30 cellular contexts compared by ENCODE assay signal in the genomic region with DNA sequence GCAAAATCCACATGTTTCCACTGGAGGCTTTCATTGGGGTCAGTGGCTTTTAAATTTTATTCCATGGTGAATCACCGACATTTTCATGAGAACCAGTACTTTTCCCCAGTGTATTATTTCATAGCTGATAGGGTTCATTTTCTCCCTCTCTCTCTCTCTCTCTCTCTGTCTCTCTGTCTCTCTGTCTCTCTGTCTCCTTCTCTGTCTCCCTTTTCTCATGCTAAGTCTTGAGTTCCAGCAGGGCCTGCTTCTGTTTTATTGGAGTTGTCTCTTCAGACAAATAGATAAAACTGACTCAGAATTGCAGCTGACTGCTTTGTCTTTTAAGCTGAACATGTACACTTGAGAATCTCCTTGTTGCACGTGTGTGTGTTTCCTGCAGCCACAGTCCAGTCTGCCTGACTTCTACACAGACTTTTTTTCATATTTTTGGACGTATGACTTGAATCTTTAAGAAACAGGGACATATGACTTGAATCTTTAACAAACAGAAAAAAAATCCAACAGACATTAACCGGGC.
DNase-seq lines count a peak whose midpoint lies in the region; ATAC-seq, FAIRE-seq and TF ChIP-seq lines count a peak whose summit lies in the region.
"Had no signal": no experiment of that assay in that cellular context is flagged by ENCODE, and none has a peak within 500 bp of the region (broad histone marks: within the 10 kb centered on the region; RNA-seq: fewer than 3 reads in every experiment).

No MANE protein-coding gene starts in this region.

- dilution Hi-C loops in endothelial cell of umbilical vein (cut with MboI; ENCODE audit: extremely low pct_ligation_motif_present, low sequenced_read_pairs): no loop called here

- H3K9me3 ChIP-seq in endothelial cell of umbilical vein (replicated peaks; ENCODE audit: control insufficient read depth, insufficient read depth, low read length): no peaks in the 10 kb centered on the region
- H3K9me3 ChIP-seq: body of pancreas, Peyer's patch, upper lobe of right lung had no signal

- TF ChIP-seq CTCF in VCaP (conservative IDR thresholded peaks at IDR 0.05) (no peak), endothelial cell of umbilical vein (IDR thresholded peaks at IDR 0.05; ENCODE audit: extremely low read depth in 1 of 2, insufficient read depth in 1 of 2, low read depth in 1 of 2, low read length in 2 of 2) (no peak), osteocyte (IDR thresholded peaks at IDR 0.05) (no peak)

- peaks cover 32% of the 10 kb centered on the region for H3K4me1 ChIP-seq in endothelial cell of umbilical vein (ENCODE audit: control insufficient read depth, extremely low read depth, insufficient read depth, low read length)
- H3K4me1 ChIP-seq: body of pancreas, Peyer's patch had no signal

- POLR2A ChIA-PET in endothelial cell of umbilical vein (lab: Charles Lee): no interaction called here

- peak; percentile 21 for FAIRE-seq in endothelial cell of umbilical vein (lab: Jason Lieb, UNC)
- FAIRE-seq: colon, keratinocyte had no signal

- peaks cover 4 to 5% of the 10 kb centered on the region in 2 donors for H3K36me3 Mint-ChIP-seq in activated T-cell treated with anti-CD3 and anti-CD28 coated beads, Interleukin-2, amount 50 U/mL, for 72 hours (ENCODE audit: insufficient read depth in 2 of 2)
- H3K36me3 Mint-ChIP-seq in activated T-cell treated with anti-CD3 and anti-CD28 coated beads, Interleukin-2, amount 50 U/mL, for 24 hours (ENCODE audit: low read depth): peaks cover 63% of the 10 kb centered on the region
- peaks cover 5% of the 10 kb centered on the region for H3K36me3 Mint-ChIP-seq in osteocyte (ENCODE audit: unreplicated experiment)

- no peaks in the 10 kb centered on the region for H3K27me3 Mint-ChIP-seq in activated T-cell treated with anti-CD3 and anti-CD28 coated beads, Interleukin-2, amount 50 U/mL, for 72 hours (ENCODE audit: low read depth)
- no peaks in the 10 kb centered on the region for H3K27me3 Mint-ChIP-seq in activated T-cell treated with anti-CD3 and anti-CD28 coated beads, Interleukin-2, amount 50 U/mL, for 24 hours
- no peaks in the 10 kb centered on the region for H3K27me3 Mint-ChIP-seq in osteocyte (ENCODE audit: unreplicated experiment)
- H3K27me3 Mint-ChIP-seq: naive thymus-derived CD4-positive, alpha-beta T cell had no signal

- TF ChIP-seq POLR2A in endothelial cell of umbilical vein (IDR thresholded peaks at IDR 0.05; ENCODE audit: low read depth, low read length): no peak

- H3K9me1 ChIP-seq in endothelial cell of umbilical vein (replicated peaks; ENCODE audit: control insufficient read depth, extremely low read depth, insufficient read depth, low read length): no peaks in the 10 kb centered on the region

- BruUV-seq in endothelial cell of umbilical vein (replicated peaks; lab: Mats Ljungman, UMichigan): no TSS peak

- peak overlapping the region; percentile 73 for H3K27ac Mint-ChIP-seq in activated T-cell treated with anti-CD3 and anti-CD28 coated beads, Interleukin-2, amount 50 U/mL, for 72 hours
- no peak overlapping the region for H3K27ac Mint-ChIP-seq in activated T-cell treated with anti-CD3 and anti-CD28 coated beads, Interleukin-2, amount 50 U/mL, for 24 hours
- H3K27ac Mint-ChIP-seq in osteocyte (ENCODE audit: unreplicated experiment): peak overlapping the region; percentile 94
- H3K27ac Mint-ChIP-seq: naive thymus-derived CD4-positive, alpha-beta T cell; stimulated activated effector memory CD8-positive, alpha-beta T cell treated with anti-CD3 and anti-CD28 coated beads, Interleukin-12 subunit alpha, Interleukin-12 subunit beta, amount 100 ng/mL, for 72 hours had no signal

- intact Hi-C loops in endothelial cell of umbilical vein (cut with micrococcal nuclease): no loop called here

- no peaks in the 10 kb centered on the region for H3K79me2 ChIP-seq in endothelial cell of umbilical vein (ENCODE audit: control insufficient read depth, insufficient read depth, low read length)

- DNase-seq in activated T-cell treated with anti-CD3 and anti-CD28 coated beads, Interleukin-2, amount 50 U/mL, for 72 hours: no peak
- DNase-seq in activated T-cell treated with anti-CD3 and anti-CD28 coated beads, Interleukin-2, amount 50 U/mL, for 24 hours: no peak
- DNase-seq in endothelial cell of umbilical vein (ENCODE audit: low read depth, low spot score): no peak
- no peak for DNase-seq in osteocyte (ENCODE audit: extremely low spot score, unreplicated experiment)
- no peak for DNase-seq in effector CD4-positive, alpha-beta T cell
- DNase-seq in NCI-H1048 (lab: John Stamatoyannopoulos, UW): no peak
- DNase-seq in A172 (ENCODE audit: low spot score): no peak
- DNase-seq: 8988T; activated CD4-positive, alpha-beta T cell treated with anti-CD3 and anti-CD28 coated beads for 4 hours; activated gamma-delta T cell treated with Interleukin-2 at 50 U/mL for 16 hours; activated T-cell treated with anti-CD3 and anti-CD28 coated beads for 4 hours; body of pancreas; DMS79; effector memory CD4-positive, alpha-beta T cell; GDM1; HCEC 1CT; head of caudate nucleus; naive thymus-derived CD4-positive, alpha-beta T cell; NCI-H446; NCI-H774; occipital lobe; Peyer's patch; SIG-M5; stimulated activated CD4-positive, alpha-beta T cell treated with anti-CD3 and anti-CD28 coated beads, Interleukin-15, amount 100 ng/mL, for 24 hours; upper lobe of right lung had no signal

- no peaks in the 10 kb centered on the region for H3K9me3 Mint-ChIP-seq in activated T-cell treated with anti-CD3 and anti-CD28 coated beads, Interleukin-2, amount 50 U/mL, for 72 hours
- H3K9me3 Mint-ChIP-seq in activated T-cell treated with anti-CD3 and anti-CD28 coated beads, Interleukin-2, amount 50 U/mL, for 24 hours: no peaks in the 10 kb centered on the region
- H3K9me3 Mint-ChIP-seq in osteocyte (ENCODE audit: unreplicated experiment): no peaks in the 10 kb centered on the region
- H3K9me3 Mint-ChIP-seq: CD14-positive monocyte; naive thymus-derived CD4-positive, alpha-beta T cell; stimulated activated effector memory CD8-positive, alpha-beta T cell treated with anti-CD3 and anti-CD28 coated beads, Interleukin-12 subunit alpha, Interleukin-12 subunit beta, amount 100 ng/mL, for 72 hours had no signal

- H3K36me3 ChIP-seq in endothelial cell of umbilical vein (ENCODE audit: control insufficient read depth in 2 of 2, extremely low read depth in 1 of 2, insufficient read depth in 2 of 2, low read length in 2 of 2): no peaks in the 10 kb centered on the region
- H3K36me3 ChIP-seq: Peyer's patch, upper lobe of right lung had no signal

- no peak overlapping the region for H2AFZ ChIP-seq in endothelial cell of umbilical vein (ENCODE audit: low read depth, low read length)

- H4K20me1 ChIP-seq in endothelial cell of umbilical vein (replicated peaks; ENCODE audit: control insufficient read depth, extremely low read depth, insufficient read depth, low read length): no peaks in the 10 kb centered on the region

- peak overlapping the region; percentile 13 for H3K27ac ChIP-seq in VCaP
- no peak overlapping the region for H3K27ac ChIP-seq in endothelial cell of umbilical vein (ENCODE audit: insufficient read depth, low read depth, low read length)
- H3K27ac ChIP-seq: body of pancreas, Peyer's patch, upper lobe of right lung had no signal

- CTCF ChIA-PET in endothelial cell of umbilical vein (lab: Charles Lee): interaction anchor here (1.8 kb wide), 1 partner anchor 12 kb away, joined by 5 read pairs; no protein-coding TSS in a partner anchor

- no peak for ATAC-seq in activated T-cell treated with anti-CD3 and anti-CD28 coated beads, Interleukin-2, amount 50 U/mL, for 72 hours (replicated peaks in 1 of 2)
- ATAC-seq: body of pancreas; naive thymus-derived CD4-positive, alpha-beta T cell; stimulated activated effector memory CD8-positive, alpha-beta T cell treated with anti-CD3 and anti-CD28 coated beads, Interleukin-12 subunit alpha, Interleukin-12 subunit beta, amount 100 ng/mL, for 72 hours; upper lobe of right lung had no signal

- H3K4me3 Mint-ChIP-seq in activated T-cell treated with anti-CD3 and anti-CD28 coated beads, Interleukin-2, amount 50 U/mL, for 72 hours: no peak overlapping the region
- H3K4me3 Mint-ChIP-seq in activated T-cell treated with anti-CD3 and anti-CD28 coated beads, Interleukin-2, amount 50 U/mL, for 24 hours: no peak overlapping the region
- no peak overlapping the region for H3K4me3 Mint-ChIP-seq in osteocyte (ENCODE audit: unreplicated experiment)
- H3K4me3 Mint-ChIP-seq: CD14-positive monocyte; naive thymus-derived CD4-positive, alpha-beta T cell; stimulated activated effector memory CD8-positive, alpha-beta T cell treated with anti-CD3 and anti-CD28 coated beads, Interleukin-12 subunit alpha, Interleukin-12 subunit beta, amount 100 ng/mL, for 72 hours had no signal

- no peak overlapping the region for H3K4me2 ChIP-seq in endothelial cell of umbilical vein (ENCODE audit: insufficient read depth, low read length)

- H3K27me3 ChIP-seq in endothelial cell of umbilical vein (ENCODE audit: control insufficient read depth in 2 of 2, insufficient read depth in 2 of 2, low read length in 2 of 2): no peaks in the 10 kb centered on the region
- H3K27me3 ChIP-seq: body of pancreas, Peyer's patch, upper lobe of right lung had no signal

- H3K4me1 Mint-ChIP-seq in activated T-cell treated with anti-CD3 and anti-CD28 coated beads, Interleukin-2, amount 50 U/mL, for 72 hours (ENCODE audit: low read depth): peaks cover 34% of the 10 kb centered on the region
- H3K4me1 Mint-ChIP-seq in activated T-cell treated with anti-CD3 and anti-CD28 coated beads, Interleukin-2, amount 50 U/mL, for 24 hours (ENCODE audit: low read depth): peaks cover 29% of the 10 kb centered on the region
- peaks cover 65% of the 10 kb centered on the region for H3K4me1 Mint-ChIP-seq in osteocyte (ENCODE audit: unreplicated experiment)

- H3K4me3 ChIP-seq in endothelial cell of umbilical vein (replicated peaks in 1 of 3; ENCODE audit: insufficient read depth in 1 of 3, low read depth in 1 of 3, low read length in 3 of 3): no peak overlapping the region
- H3K4me3 ChIP-seq: body of pancreas, Peyer's patch, upper lobe of right lung had no signal

- H3K9ac ChIP-seq in endothelial cell of umbilical vein (replicated peaks; ENCODE audit: extremely low read depth, insufficient read depth, low read length): no peak overlapping the region

TF ChIP-seq in endothelial cell of umbilical vein, 7 proteins besides CTCF, POLR2A, EP300 and RAD21 (continues in another document):
- TF ChIP-seq, protein P1, sequence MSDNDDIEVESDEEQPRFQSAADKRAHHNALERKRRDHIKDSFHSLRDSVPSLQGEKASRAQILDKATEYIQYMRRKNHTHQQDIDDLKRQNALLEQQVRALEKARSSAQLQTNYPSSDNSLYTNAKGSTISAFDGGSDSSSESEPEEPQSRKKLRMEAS (IDR thresholded peaks at IDR 0.05; ENCODE audit: insufficient read depth, insufficient read length): no peak
- no peak for TF ChIP-seq MYC (IDR thresholded peaks at IDR 0.05; ENCODE audit: low read depth, low read length)
- no peak for TF ChIP-seq EZH2 (IDR thresholded peaks at IDR 0.05; ENCODE audit: borderline replicate concordance, low read depth, low read length, severe bottlenecking)
- TF ChIP-seq POLR2AphosphoS5 (IDR thresholded peaks at IDR 0.05; ENCODE audit: insufficient read depth, low read depth, low read length): no peak
- no peak for TF ChIP-seq GATA2 (IDR thresholded peaks at IDR 0.05; ENCODE audit: insufficient read depth, insufficient read length, low read depth, low read length)
- TF ChIP-seq FOS (IDR thresholded peaks at IDR 0.05; ENCODE audit: borderline replicate concordance, insufficient read depth, low read length): no peak
